ENCODE assay signal across 16 cellular contexts in the genomic region with DNA sequence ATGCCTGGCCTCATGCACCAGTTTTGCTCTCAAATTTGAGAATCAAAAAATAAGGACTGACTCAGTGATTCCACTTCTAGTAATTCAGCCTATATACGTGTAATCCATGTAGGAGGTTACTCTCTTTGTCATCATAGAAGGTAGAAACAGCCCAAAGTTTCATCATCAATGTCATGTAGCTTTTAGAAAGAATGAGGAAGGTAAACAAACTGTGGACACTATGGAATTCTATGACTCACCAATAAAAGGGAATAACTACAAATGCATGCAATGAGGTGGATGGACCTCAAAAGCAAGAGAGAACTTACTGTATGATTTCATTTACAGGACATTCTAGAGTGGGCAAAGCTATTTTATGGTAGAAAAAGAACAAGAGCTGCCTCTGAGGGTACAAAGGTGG.
A peak's percentile ranks its signal among the peaks of the same experiment; 100 is the strongest.
DNase-seq lines count a peak whose midpoint lies in the region; ATAC-seq and TF ChIP-seq lines count a peak whose summit lies in the region.
"Had no signal": no experiment of that assay in that cellular context is flagged by ENCODE, and none has a peak within 500 bp of the region (broad histone marks: within the 10 kb centered on the region; RNA-seq: fewer than 3 reads in every experiment).

No MANE protein-coding gene starts in this region.

- no peak for ATAC-seq in GM18861 (IDR thresholded peaks at IDR 0.05; ENCODE audit: unreplicated experiment)
- no peak for ATAC-seq in effector memory CD8-positive, alpha-beta T cell (replicated peaks)
- ATAC-seq: activated CD8-positive, alpha-beta T cell treated with anti-CD3 and anti-CD28 coated beads, Interleukin-2, amount 10 ng/mL, durations not matched to agents 7 days and 5 days; left cardiac atrium had no signal

- H3K4me1 Mint-ChIP-seq in mesothelial cell of epicardium: peaks cover 16% of the 10 kb centered on the region
- no peaks in the 10 kb centered on the region for H3K4me1 Mint-ChIP-seq in effector memory CD8-positive, alpha-beta T cell (ENCODE audit: low read depth in 2 of 2)

- H3K9me3 Mint-ChIP-seq in mesothelial cell of epicardium: peaks cover 5% of the 10 kb centered on the region
- H3K9me3 Mint-ChIP-seq in effector memory CD8-positive, alpha-beta T cell: no peaks in the 10 kb centered on the region
- H3K9me3 Mint-ChIP-seq: T-helper 2 cell treated with Interferon-gamma antibody and Interleukin-4, amounts not matched to agents 5 μg/mL and 100 μg/mL, for 36 hours had no signal

- DNase-seq in DMS53 (lab: John Stamatoyannopoulos, UW): peak; percentile 35
- DNase-seq in NCI-H226: peak; percentile 55
- peak; percentile 92 for DNase-seq in dedifferentiated amniotic fluid mesenchymal stem cell (ENCODE audit: extremely low spot score)
- no peak for DNase-seq in mesothelial cell of epicardium (ENCODE audit: low spot score in 2 of 2, unreplicated experiment in 2 of 2)
- DNase-seq in activated effector memory CD4-positive, alpha-beta T cell treated with Interleukin-2 at 50 U/mL for 16 hours: no peak
- no peak for DNase-seq in effector memory CD8-positive, alpha-beta T cell
- DNase-seq in GM13976 (ENCODE audit: low spot score): no peak
- DNase-seq: activated CD8-positive, alpha-beta T cell treated with anti-CD3 and anti-CD28 coated beads, Interleukin-2, amount 10 ng/mL, durations not matched to agents 7 days and 5 days; effector CD8-positive, alpha-beta T cell; left cardiac atrium; NCI-H1092 treated with DMSO at 0.1 percent for 48 hours; NCI-H774; stimulated activated CD4-positive, alpha-beta T cell treated with anti-CD3 and anti-CD28 coated beads, Interleukin-4, amount 100 ng/mL, for 1 hour had no signal

- H3K27ac Mint-ChIP-seq in mesothelial cell of epicardium: peak overlapping the region; percentile 1
- no peak overlapping the region for H3K27ac Mint-ChIP-seq in effector memory CD8-positive, alpha-beta T cell
- H3K27ac Mint-ChIP-seq: activated CD8-positive, alpha-beta T cell treated with anti-CD3 and anti-CD28 coated beads, Interleukin-2, amount 10 ng/mL, durations not matched to agents 7 days and 5 days; activated naive CD8-positive, alpha-beta T cell; T-helper 2 cell treated with Interferon-gamma antibody and Interleukin-4, amounts not matched to agents 5 μg/mL and 100 μg/mL, for 36 hours had no signal

- H3K36me3 Mint-ChIP-seq in mesothelial cell of epicardium: no peaks in the 10 kb centered on the region
- H3K36me3 Mint-ChIP-seq in effector memory CD8-positive, alpha-beta T cell (ENCODE audit: insufficient read depth): no peaks in the 10 kb centered on the region
- H3K36me3 Mint-ChIP-seq: activated naive CD8-positive, alpha-beta T cell had no signal

- TF ChIP-seq CTCF in mesothelial cell of epicardium (IDR thresholded peaks at IDR 0.05; ENCODE audit: unreplicated experiment) (no peak), GM13976 (IDR thresholded peaks at IDR 0.05; ENCODE audit: borderline replicate concordance, control extremely low read depth, extremely low read depth, insufficient read depth, missing control alignments) (no peak)

- no peaks in the 10 kb centered on the region for H3K27me3 Mint-ChIP-seq in mesothelial cell of epicardium (ENCODE audit: low read depth)
- H3K27me3 Mint-ChIP-seq in effector memory CD8-positive, alpha-beta T cell: peaks cover 59 to 67% of the 10 kb centered on the region in 2 donors

- in situ Hi-C loops in GM13976 (cut with MboI; ENCODE audit: low sequenced_read_pairs, unreplicated experiment): no loop called here

- no peak overlapping the region for H3K4me3 Mint-ChIP-seq in mesothelial cell of epicardium
- H3K4me3 Mint-ChIP-seq in effector memory CD8-positive, alpha-beta T cell: no peak overlapping the region
- H3K4me3 Mint-ChIP-seq: activated CD8-positive, alpha-beta T cell treated with anti-CD3 and anti-CD28 coated beads, Interleukin-2, amount 10 ng/mL, durations not matched to agents 7 days and 5 days; activated naive CD8-positive, alpha-beta T cell; T-helper 2 cell treated with Interferon-gamma antibody and Interleukin-4, amounts not matched to agents 5 μg/mL and 100 μg/mL, for 36 hours had no signal

Comparison
In these comparisons a context has a peak if more than half of its experiments do, and no peak if none do; other contexts are left out.
1. DNase-seq: peak in DMS53 (single experiment), NCI-H226 (single experiment) and dedifferentiated amniotic fluid mesenchymal stem cell (single experiment); none in mesothelial cell of epicardium (0 of 2), activated effector memory CD4-positive, alpha-beta T cell treated with Interleukin-2 at 50 U/mL for 16 hours (single experiment), effector memory CD8-positive, alpha-beta T cell (0 of 3) and GM13976 (single experiment).